ENCODE assay signal across 16 cellular contexts in genomic region chr16:79079656-79080420, GRCh38.
A peak's percentile ranks its signal among the peaks of the same experiment; 100 is the strongest.
DNase-seq lines count a peak whose midpoint lies in the region; ATAC-seq and TF ChIP-seq lines count a peak whose summit lies in the region.
"Had no signal": no experiment of that assay in that cellular context is flagged by ENCODE, and none has a peak within 500 bp of the region (broad histone marks: within the 10 kb centered on the region; RNA-seq: fewer than 3 reads in every experiment).

No MANE protein-coding gene starts in this region.

- TF ChIP-seq CTCF in A673 (conservative IDR thresholded peaks at IDR 0.05; ENCODE audit: low read depth, low read length), result no peak

- no peak overlapping the region for H3K4me3 ChIP-seq in A673 (ENCODE audit: low read depth, low read length, poor library complexity, severe bottlenecking)
- H3K4me3 ChIP-seq: A549, GM23248 had no signal

- intact Hi-C loops in activated CD4-positive, alpha-beta T cell treated with anti-CD3 and anti-CD28 coated beads for 36 hours (cut with DNase I, micrococcal nuclease), result loop anchor here (5.0 to 10.0 kb wide), 4 partner anchors 118 to 695 kb away; no protein-coding TSS in a partner anchor
- intact Hi-C loops in A673 (cut with micrococcal nuclease; ENCODE audit: unreplicated experiment), result no loop called here

- POLR2A ChIA-PET in activated CD4-positive, alpha-beta T cell treated with anti-CD3 and anti-CD28 coated beads for 36 hours (lab: Charles Lee), result no interaction called here
- POLR2A ChIA-PET in A673 (lab: Charles Lee; ENCODE audit: low non-redundant PET), result no interaction called here

- peak overlapping the region; percentile 5 for H3K27ac Mint-ChIP-seq in activated CD4-positive, alpha-beta T cell treated with anti-CD3 and anti-CD28 coated beads for 36 hours
- H3K27ac Mint-ChIP-seq in activated T-helper 17 cell treated with anti-CD3 and anti-CD28 coated beads, Interleukin-2, amount 50 U/mL, for 72 hours, result peak overlapping the region; percentile 98
- H3K27ac Mint-ChIP-seq: CD4-positive, alpha-beta memory T cell had no signal

- no peaks in the 10 kb centered on the region for H3K36me3 Mint-ChIP-seq in activated CD4-positive, alpha-beta T cell treated with anti-CD3 and anti-CD28 coated beads for 36 hours (ENCODE audit: low read depth)
- H3K36me3 Mint-ChIP-seq in activated T-helper 17 cell treated with anti-CD3 and anti-CD28 coated beads, Interleukin-2, amount 50 U/mL, for 72 hours (ENCODE audit: low read depth), result peaks cover 16% of the 10 kb centered on the region
- H3K36me3 Mint-ChIP-seq: CD4-positive, alpha-beta memory T cell had no signal

- no peaks in the 10 kb centered on the region for H3K27me3 ChIP-seq in A673 (replicated peaks; ENCODE audit: insufficient read depth, low read depth, low read length, poor library complexity)

- H3K9me3 Mint-ChIP-seq in activated CD4-positive, alpha-beta T cell treated with anti-CD3 and anti-CD28 coated beads for 36 hours (ENCODE audit: low read depth), result no peaks in the 10 kb centered on the region
- H3K9me3 Mint-ChIP-seq in activated T-helper 17 cell treated with anti-CD3 and anti-CD28 coated beads, Interleukin-2, amount 50 U/mL, for 72 hours, result no peaks in the 10 kb centered on the region
- H3K9me3 Mint-ChIP-seq: CD4-positive, alpha-beta memory T cell had no signal

- H3K27me3 Mint-ChIP-seq in activated CD4-positive, alpha-beta T cell treated with anti-CD3 and anti-CD28 coated beads for 36 hours, result peaks cover under 1% of the 10 kb centered on the region
- H3K27me3 Mint-ChIP-seq in activated T-helper 17 cell treated with anti-CD3 and anti-CD28 coated beads, Interleukin-2, amount 50 U/mL, for 72 hours, result peaks cover 3% of the 10 kb centered on the region

- no peaks in the 10 kb centered on the region for H3K36me3 ChIP-seq in A673 (ENCODE audit: insufficient read depth, low read length, poor library complexity, severe bottlenecking)

- no peaks in the 10 kb centered on the region for H3K4me1 ChIP-seq in A673 (ENCODE audit: insufficient read depth, low read length, poor library complexity, severe bottlenecking)
- H3K4me1 ChIP-seq: A549 had no signal

- H3K4me3 Mint-ChIP-seq in activated CD4-positive, alpha-beta T cell treated with anti-CD3 and anti-CD28 coated beads for 36 hours, result no peak overlapping the region
- H3K4me3 Mint-ChIP-seq in activated T-helper 17 cell treated with anti-CD3 and anti-CD28 coated beads, Interleukin-2, amount 50 U/mL, for 72 hours, result peak overlapping the region; percentile 67
- H3K4me3 Mint-ChIP-seq: CD4-positive, alpha-beta memory T cell had no signal

- H3K9me3 ChIP-seq in A673 (ENCODE audit: low read depth, low read length, poor library complexity, severe bottlenecking), result no peaks in the 10 kb centered on the region
- H3K9me3 ChIP-seq: A549 had no signal

- H3K4me1 Mint-ChIP-seq in activated CD4-positive, alpha-beta T cell treated with anti-CD3 and anti-CD28 coated beads for 36 hours, result peaks cover 81% of the 10 kb centered on the region
- H3K4me1 Mint-ChIP-seq in activated T-helper 17 cell treated with anti-CD3 and anti-CD28 coated beads, Interleukin-2, amount 50 U/mL, for 72 hours, result peaks cover 60% of the 10 kb centered on the region

- CTCF ChIA-PET in activated CD4-positive, alpha-beta T cell treated with anti-CD3 and anti-CD28 coated beads for 36 hours (lab: Charles Lee), result interaction anchor here (0.5 to 0.7 kb wide), 4 partner anchors 311 to 538 kb away, joined by 3 to 4 read pairs (median 3); no protein-coding TSS in a partner anchor
- CTCF ChIA-PET in A673 (lab: Charles Lee), result no interaction called here

- no peak for DNase-seq in activated CD4-positive, alpha-beta T cell treated with anti-CD3 and anti-CD28 coated beads for 36 hours
- no peak for DNase-seq in activated CD4-positive, alpha-beta T cell treated with anti-CD3 and anti-CD28 coated beads, Interleukin-2, amount 50 U/mL, for 48 hours
- DNase-seq in A673 (ENCODE audit: low spot score) (peak; percentile 11), HuH-7.5 (ENCODE audit: low spot score) (no peak)
- DNase-seq: 8988T; Calu3; CD4-positive, alpha-beta memory T cell; COR-L47; DMS53; DMS79 treated with DMSO at 0.1 percent for 48 hours; GM23248; H7; HCEC 1CT had no signal

- no peak for ATAC-seq in activated CD4-positive, alpha-beta T cell treated with anti-CD3 and anti-CD28 coated beads for 36 hours
- no peak for ATAC-seq in activated T-helper 17 cell treated with anti-CD3 and anti-CD28 coated beads, Interleukin-2, amount 50 U/mL, for 72 hours (replicated peaks)
- no peak for ATAC-seq in GM21825 (IDR thresholded peaks at IDR 0.05; ENCODE audit: unreplicated experiment)
- ATAC-seq: A549 had no signal

- no peak overlapping the region for H3K27ac ChIP-seq in A673 (ENCODE audit: low read depth, low read length, poor library complexity, severe bottlenecking)
- H3K27ac ChIP-seq: A549, GM23248 had no signal

- BruUV-seq in A673 (replicated peaks; lab: Mats Ljungman, UMichigan), result no TSS peak
